In genomic region chr16:50528820-50529219, GRCh38 we compare ENCODE assay signal across 30 cellular contexts. TPM values are rescaled to one million over a fixed set of nuclear protein-coding genes. Genes with fewer than 3 reads are reported as not detected.
"Had no signal": no experiment of that assay in that cellular context is flagged by ENCODE, and none has a peak within 500 bp of the region (broad histone marks: within the 10 kb centered on the region; RNA-seq: fewer than 3 reads in every experiment).

No MANE protein-coding gene starts in this region.

- H3K36me3 ChIP-seq: adrenal gland, gastrocnemius medialis, heart left ventricle had no signal

- H3K4me3 Mint-ChIP-seq: activated CD4-positive, alpha-beta memory T cell treated with anti-CD3 and anti-CD28 coated beads for 36 hours; activated CD4-positive, alpha-beta T cell treated with anti-CD3 and anti-CD28 coated beads for 36 hours; activated CD4-positive, alpha-beta T cell treated with anti-CD3 and anti-CD28 coated beads, Interleukin-2, amount 10 ng/mL, durations not matched to agents 24 days and 14 days; activated CD8-positive, alpha-beta T cell treated with anti-CD3 and anti-CD28 coated beads, Interleukin-2, amount 10 ng/mL, durations not matched to agents 7 days and 5 days; activated naive CD4-positive, alpha-beta T cell treated with anti-CD3 and anti-CD28 coated beads for 36 hours; activated naive CD4-positive, alpha-beta T cell treated with anti-CD3 and anti-CD28 coated beads, Interleukin-2, amount 50 U/mL, for 24 hours; activated naive CD8-positive, alpha-beta T cell treated with anti-CD3 and anti-CD28 coated beads for 36 hours; activated naive CD8-positive, alpha-beta T cell treated with anti-CD3 and anti-CD28 coated beads, Interleukin-2, amount 50 U/mL, for 24 hours; activated T-cell treated with anti-CD3 and anti-CD28 coated beads, Interleukin-2, amount 50 U/mL, for 4 hours; activated T-helper 17 cell treated with anti-CD3 and anti-CD28 coated beads, Interleukin-2, amount 50 U/mL, for 72 hours; dendritic cell treated with granulocyte-macrophage colony-stimulating factor and Interleukin-4, amounts not matched to agents 40 ng/mL and 50 ng/mL, for 4 days had no signal

- H3K27me3 ChIP-seq: adrenal gland, body of pancreas, gastrocnemius medialis had no signal

- H3K4me1 Mint-ChIP-seq: activated CD4-positive, alpha-beta T cell treated with anti-CD3 and anti-CD28 coated beads for 36 hours; activated CD4-positive, alpha-beta T cell treated with anti-CD3 and anti-CD28 coated beads, Interleukin-2, amount 10 ng/mL, durations not matched to agents 24 days and 14 days; activated naive CD4-positive, alpha-beta T cell treated with anti-CD3 and anti-CD28 coated beads, Interleukin-2, amount 50 U/mL, for 24 hours; activated naive CD8-positive, alpha-beta T cell treated with anti-CD3 and anti-CD28 coated beads for 36 hours; activated naive CD8-positive, alpha-beta T cell treated with anti-CD3 and anti-CD28 coated beads, Interleukin-2, amount 50 U/mL, for 24 hours; activated T-helper 17 cell treated with anti-CD3 and anti-CD28 coated beads, Interleukin-2, amount 50 U/mL, for 72 hours had no signal

- H3K27ac ChIP-seq: adrenal gland, body of pancreas, coronary artery, dorsolateral prefrontal cortex, foreskin keratinocyte, gastrocnemius medialis, heart left ventricle had no signal

- H3K4me3 ChIP-seq: adrenal gland, body of pancreas, coronary artery, dorsolateral prefrontal cortex, gastrocnemius medialis, heart left ventricle had no signal

- DNase-seq: activated CD4-positive, alpha-beta memory T cell treated with anti-CD3 and anti-CD28 coated beads for 36 hours; activated CD4-positive, alpha-beta T cell treated with anti-CD3 and anti-CD28 coated beads for 36 hours; activated CD4-positive, alpha-beta T cell treated with anti-CD3 and anti-CD28 coated beads, Interleukin-2, amount 10 ng/mL, durations not matched to agents 24 days and 14 days; activated CD4-positive, CD25-positive, alpha-beta regulatory T cell; activated CD4-positive, CD25-positive, alpha-beta regulatory T cell treated with anti-CD3 and anti-CD28 coated beads, Interleukin-2, amount 50 U/mL, for 72 hours; activated CD8-positive, alpha-beta T cell treated with anti-CD3 and anti-CD28 coated beads, Interleukin-2, amount 10 ng/mL, durations not matched to agents 7 days and 5 days; activated effector memory CD4-positive, alpha-beta T cell treated with anti-CD3 and anti-CD28 coated beads, Interleukin-2, amount 50 U/mL, for 16 hours; activated naive CD4-positive, alpha-beta T cell treated with anti-CD3 and anti-CD28 coated beads for 36 hours; activated naive CD8-positive, alpha-beta T cell treated with anti-CD3 and anti-CD28 coated beads for 36 hours; activated naive CD8-positive, alpha-beta T cell treated with anti-CD3 and anti-CD28 coated beads, Interleukin-2, amount 50 U/mL, for 24 hours; activated T-cell treated with anti-CD3 and anti-CD28 coated beads, Interleukin-2, amount 50 U/mL, for 4 hours; amygdala; aorta; body of pancreas; central memory CD4-positive, alpha-beta T cell; cerebellar nuclear complex; dorsolateral prefrontal cortex; effector CD4-positive, alpha-beta T cell; foreskin keratinocyte; gastrocnemius medialis; glutamatergic neuron; T-helper 2 cell had no signal

- H3K27ac Mint-ChIP-seq: activated CD4-positive, alpha-beta memory T cell treated with anti-CD3 and anti-CD28 coated beads for 36 hours; activated CD4-positive, alpha-beta T cell treated with anti-CD3 and anti-CD28 coated beads for 36 hours; activated CD4-positive, alpha-beta T cell treated with anti-CD3 and anti-CD28 coated beads, Interleukin-2, amount 10 ng/mL, durations not matched to agents 24 days and 14 days; activated CD8-positive, alpha-beta T cell treated with anti-CD3 and anti-CD28 coated beads, Interleukin-2, amount 10 ng/mL, durations not matched to agents 7 days and 5 days; activated naive CD4-positive, alpha-beta T cell treated with anti-CD3 and anti-CD28 coated beads for 36 hours; activated naive CD4-positive, alpha-beta T cell treated with anti-CD3 and anti-CD28 coated beads, Interleukin-2, amount 50 U/mL, for 24 hours; activated naive CD8-positive, alpha-beta T cell treated with anti-CD3 and anti-CD28 coated beads for 36 hours; activated naive CD8-positive, alpha-beta T cell treated with anti-CD3 and anti-CD28 coated beads, Interleukin-2, amount 50 U/mL, for 24 hours; activated T-helper 17 cell treated with anti-CD3 and anti-CD28 coated beads, Interleukin-2, amount 50 U/mL, for 72 hours; dendritic cell treated with granulocyte-macrophage colony-stimulating factor and Interleukin-4, amounts not matched to agents 40 ng/mL and 50 ng/mL, for 4 days had no signal

- H3K4me1 ChIP-seq: adrenal gland, foreskin keratinocyte, gastrocnemius medialis, heart left ventricle had no signal

- H3K9me3 ChIP-seq: adrenal gland, body of pancreas, gastrocnemius medialis had no signal

- H3K36me3 Mint-ChIP-seq: activated CD4-positive, alpha-beta memory T cell treated with anti-CD3 and anti-CD28 coated beads for 36 hours had no signal

- H3K9me3 Mint-ChIP-seq: activated naive CD4-positive, alpha-beta T cell treated with anti-CD3 and anti-CD28 coated beads, Interleukin-2, amount 50 U/mL, for 24 hours had no signal

- ATAC-seq: activated CD4-positive, alpha-beta T cell treated with anti-CD3 and anti-CD28 coated beads for 36 hours; activated CD8-positive, alpha-beta T cell treated with anti-CD3 and anti-CD28 coated beads, Interleukin-2, amount 10 ng/mL, durations not matched to agents 7 days and 5 days; activated naive CD8-positive, alpha-beta T cell treated with anti-CD3 and anti-CD28 coated beads, Interleukin-2, amount 50 U/mL, for 24 hours; activated T-cell treated with anti-CD3 and anti-CD28 coated beads, Interleukin-2, amount 50 U/mL, for 4 hours; activated T-helper 17 cell treated with anti-CD3 and anti-CD28 coated beads, Interleukin-2, amount 50 U/mL, for 72 hours; body of pancreas; esophagus mucosa; foreskin keratinocyte; gastrocnemius medialis; heart left ventricle had no signal

- H3K27me3 Mint-ChIP-seq: activated CD4-positive, alpha-beta T cell treated with anti-CD3 and anti-CD28 coated beads for 36 hours; activated naive CD4-positive, alpha-beta T cell treated with anti-CD3 and anti-CD28 coated beads, Interleukin-2, amount 50 U/mL, for 24 hours had no signal

RNA-seq across cellular contexts. Expression of gene NKD1, which starts 19.4 kb away (rescaled TPM):
- total RNA-seq: epithelial cell of proximal tubule had no signal
